ENCODE assay signal across 9 cellular contexts in the genomic region with DNA sequence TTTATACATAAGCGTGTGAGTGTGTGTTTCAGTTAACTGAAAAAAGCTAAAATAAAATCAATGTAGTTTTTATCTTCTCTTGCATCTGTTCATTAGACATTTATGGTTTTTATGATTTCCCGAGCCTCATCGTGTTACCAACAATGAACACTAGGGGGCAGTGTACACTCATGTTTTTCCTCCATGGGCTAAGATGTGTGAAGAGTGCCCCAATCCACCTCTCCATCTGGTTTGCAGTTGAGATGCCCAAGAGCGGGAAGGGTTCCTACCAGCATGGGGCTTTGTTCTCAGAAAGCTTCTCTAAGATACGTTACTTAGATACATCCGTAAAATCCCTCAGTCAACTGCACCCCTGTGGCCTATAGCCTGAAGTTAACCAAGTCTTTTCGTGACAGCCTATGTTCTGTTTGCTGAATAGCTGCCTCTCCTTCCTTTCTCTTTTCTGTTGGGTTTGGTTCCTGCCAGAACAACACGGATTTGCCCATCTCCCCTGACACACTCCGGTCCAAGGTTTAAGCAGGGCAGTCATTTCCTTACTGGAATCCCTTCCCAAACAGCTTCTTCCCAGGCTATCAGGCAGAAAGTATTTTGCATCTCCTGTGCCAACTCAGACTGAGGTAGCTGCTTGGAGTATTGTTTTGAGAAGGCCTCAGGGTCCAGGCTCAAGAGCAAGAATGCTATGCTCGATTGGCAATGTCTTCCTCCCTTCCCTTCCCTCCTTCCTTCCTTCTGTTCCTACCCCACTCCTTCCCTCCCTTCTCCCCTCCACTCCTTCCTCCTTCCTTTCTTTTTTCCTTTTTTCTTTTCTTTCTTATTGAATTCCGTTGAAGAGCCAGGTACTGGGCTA. TPM values are rescaled to one million over a fixed set of nuclear protein-coding genes. Genes with fewer than 3 reads are reported as not detected.
DNase-seq lines count a peak whose midpoint lies in the region; ATAC-seq, FAIRE-seq and TF ChIP-seq lines count a peak whose summit lies in the region.
"Had no signal": no experiment of that assay in that cellular context is flagged by ENCODE, and none has a peak within 500 bp of the region (broad histone marks: within the 10 kb centered on the region; RNA-seq: fewer than 3 reads in every experiment).

No MANE protein-coding gene starts in this region.

- TF ChIP-seq RAD21 in HepG2 (CRISPR knock-in tag; IDR thresholded peaks at IDR 0.05): no peak

- no peak overlapping the region for H3K4me3 Mint-ChIP-seq in stimulated activated naive CD8-positive, alpha-beta T cell treated with anti-CD3 and anti-CD28 coated beads, Interleukin-15, amount 100 ng/mL, for 72 hours

- TF ChIP-seq CTCF in KMS-11 (conservative IDR thresholded peaks at IDR 0.05; ENCODE audit: low read depth, low read length) (peak; percentile 53), HepG2 (CRISPR knock-in tag; IDR thresholded peaks at IDR 0.05) (peak; percentile 75)

- 23% methylated on average over 11 of the region's 11 CpGs for WGBS in HepG2 (ENCODE audit: low lambda C conversion rate)

- H3K27ac ChIP-seq in KMS-11: no peak overlapping the region
- H3K27ac ChIP-seq in HepG2 (ENCODE audit: extremely low read length, insufficient read depth, low read length): no peak overlapping the region

- peaks cover 9 to 15% of the 10 kb centered on the region in 2 donors for H3K9me3 Mint-ChIP-seq in stimulated activated naive CD8-positive, alpha-beta T cell treated with anti-CD3 and anti-CD28 coated beads, Interleukin-15, amount 100 ng/mL, for 72 hours

- H3K27me3 Mint-ChIP-seq in stimulated activated naive CD8-positive, alpha-beta T cell treated with anti-CD3 and anti-CD28 coated beads, Interleukin-15, amount 100 ng/mL, for 72 hours: peaks cover 16% of the 10 kb centered on the region

- DNase-seq in SIG-M5 treated with dmso at 0.1 percent for 504 hours (lab: John Stamatoyannopoulos, UW; ENCODE audit: unreplicated experiment) (peak; percentile 33), SIG-M5 (lab: John Stamatoyannopoulos, UW) (no peak), T-helper 9 cell (peak; percentile 29), cerebellum (ENCODE audit: low spot score) (peak; percentile 85), HepG2 (ENCODE audit: low spot score) (peak; percentile 30), NCI-H2081 treated with DMSO at 0.1 percent for 48 hours (lab: John Stamatoyannopoulos, UW) (no peak)
- DNase-seq in stimulated activated naive CD8-positive, alpha-beta T cell treated with anti-CD3 and anti-CD28 coated beads, Interleukin-15, amount 100 ng/mL, for 72 hours: peak; percentile 38 to 55

- H3K4me1 ChIP-seq in KMS-11 (ENCODE audit: low read depth, poor library complexity, severe bottlenecking) (no peaks in the 10 kb centered on the region), HepG2 (ENCODE audit: insufficient read depth, low read length) (0 out of 2 replicates have a peak, but pooled peaks cover 5% of the 10 kb centered on the region)

- in situ Hi-C loops in HepG2 (cut with HindIII; ENCODE audit: extremely low pct_ligation_motif_present, low pct_unique_long_range_greater_than_20kb): no loop called here

- H3K36me3 ChIP-seq in KMS-11 (ENCODE audit: insufficient read depth) (no peaks in the 10 kb centered on the region), HepG2 (replicated peaks in 1 of 2; ENCODE audit: control insufficient read depth in 1 of 2, insufficient read depth in 2 of 2, low read length in 2 of 2) (no peaks in the 10 kb centered on the region)

- CTCF ChIA-PET in HepG2 (lab: Yijun Ruan, JAX; ENCODE audit: low intra/inter-chr PET ratio, low total read pairs): no interaction called here

- intact Hi-C loops in HepG2 (cut with micrococcal nuclease; ENCODE audit: unreplicated experiment): loop anchor here (10.0 kb wide), 1 partner anchor 64 kb away; no protein-coding TSS in a partner anchor

- H2AFZ ChIP-seq in KMS-11 (ENCODE audit: low read depth) (no peak overlapping the region), HepG2 (ENCODE audit: low read length) (no peak overlapping the region)

- POLR2A ChIA-PET in HepG2 (lab: Yijun Ruan, JAX): interaction anchor here (1.2 to 1.3 kb wide), 2 partner anchors 13 kb away, joined by 5 to 6 read pairs; partner anchors contain the start of gene ELAC2

- no peak for TF ChIP-seq EP300 in HepG2 (IDR thresholded peaks at IDR 0.05; ENCODE audit: low read depth in 2 of 2, low read length in 2 of 2)
- TF ChIP-seq EP300 in HepG2 (CRISPR knock-in tag; IDR thresholded peaks at IDR 0.05; ENCODE audit: borderline replicate concordance): no peak

- H3K4me2 ChIP-seq in KMS-11 (no peak overlapping the region), HepG2 (ENCODE audit: low read depth, low read length) (no peak overlapping the region)

- BruUV-seq in HepG2 (replicated peaks; lab: Mats Ljungman, UMichigan): no TSS peak

- no peaks in the 10 kb centered on the region for H4K20me1 ChIP-seq in KMS-11 (ENCODE audit: insufficient read depth)
- H4K20me1 ChIP-seq in HepG2 (ENCODE audit: insufficient read depth, low read length): no peaks in the 10 kb centered on the region

- no peaks in the 10 kb centered on the region for H3K79me2 ChIP-seq in KMS-11 (ENCODE audit: insufficient read depth, low read depth)
- no peaks in the 10 kb centered on the region for H3K79me2 ChIP-seq in HepG2 (ENCODE audit: insufficient read depth, low read length)

- H3K4me3 ChIP-seq in KMS-11 (IDR thresholded peaks at IDR 0.05; ENCODE audit: insufficient read depth, low read depth, low read length) (no peak overlapping the region), HepG2 (replicated peaks in 1 of 3; ENCODE audit: insufficient read depth in 1 of 3, low read depth in 2 of 3, low read length in 3 of 3) (no peak overlapping the region)

- H3K27me3 ChIP-seq in KMS-11 (ENCODE audit: insufficient read depth, low read depth) (no peaks in the 10 kb centered on the region), HepG2 (ENCODE audit: control insufficient read depth in 1 of 2, insufficient read depth in 2 of 2, low read length in 2 of 2) (peaks cover 0 to 5% of the 10 kb centered on the region in 2 experiments; a peak in 1 of 5 replicates)

- H3K27ac Mint-ChIP-seq in stimulated activated naive CD8-positive, alpha-beta T cell treated with anti-CD3 and anti-CD28 coated beads, Interleukin-15, amount 100 ng/mL, for 72 hours: peak overlapping the region in 1 of 2 donors; percentile 69

- peak; percentile 47 for ATAC-seq in HepG2
- ATAC-seq in stimulated activated naive CD8-positive, alpha-beta T cell treated with anti-CD3 and anti-CD28 coated beads, Interleukin-15, amount 100 ng/mL, for 72 hours: peak; percentile 59

- H3K9me3 ChIP-seq in HepG2 (ENCODE audit: low read length): peaks cover 6% of the 10 kb centered on the region

- TF ChIP-seq POLR2A in HepG2 (IDR thresholded peaks at IDR 0.05; ENCODE audit: insufficient read depth in 1 of 2, low read depth in 2 of 2, low read length in 2 of 2): no peak

- FAIRE-seq in HepG2 (lab: Jason Lieb, UNC): peak; percentile 82
- FAIRE-seq: frontal cortex had no signal

- H3K9ac ChIP-seq in KMS-11 (no peak overlapping the region), HepG2 (ENCODE audit: insufficient read depth, low read depth, low read length) (no peak overlapping the region)

- no peaks in the 10 kb centered on the region for H3K4me1 Mint-ChIP-seq in stimulated activated naive CD8-positive, alpha-beta T cell treated with anti-CD3 and anti-CD28 coated beads, Interleukin-15, amount 100 ng/mL, for 72 hours

TF ChIP-seq in HepG2, 621 proteins besides CTCF, POLR2A, EP300 and RAD21 (continues in another document):
- no peak for TF ChIP-seq SALL1 (CRISPR knock-in tag; IDR thresholded peaks at IDR 0.05)
- no peak for TF ChIP-seq CBX2 (IDR thresholded peaks at IDR 0.05; ENCODE audit: low read depth, low read length)
- TF ChIP-seq CBX2 (CRISPR knock-in tag; IDR thresholded peaks at IDR 0.05; ENCODE audit: low read depth): no peak
- TF ChIP-seq RXRA (CRISPR knock-in tag; IDR thresholded peaks at IDR 0.05): no peak
- no peak for TF ChIP-seq ZBTB37 (CRISPR knock-in tag; IDR thresholded peaks at IDR 0.05)
- no peak for TF ChIP-seq ZNF737 (CRISPR knock-in tag; IDR thresholded peaks at IDR 0.05; ENCODE audit: borderline replicate concordance)
- TF ChIP-seq SAFB2 (CRISPR knock-in tag; IDR thresholded peaks at IDR 0.05; ENCODE audit: borderline replicate concordance, low read depth): 0 out of 2 replicates have a peak, but pooled peaks have one; percentile 16

RNA-seq across cellular contexts. Expression of gene ELAC2, which starts 12.9 kb away (rescaled TPM):
- 36.8 TPM for total RNA-seq in cerebellum
- total RNA-seq in HepG2 (2016; rRNA removed; fragmentation: Illumina TruSeq; extraction: Trizol): 42.9 and 50.4 TPM in 2 replicates
- 6.8 and 7.4 TPM in 2 replicates for total RNA-seq in HepG2 (2016; cell fraction: cytosol; rRNA removed; fragmentation: Illumina TruSeq; extraction: Trizol; ENCODE audit: low read depth)
- 38.0 and 55.2 TPM in 2 replicates for total RNA-seq in HepG2 (2016; cell fraction: insoluble cytoplasmic fraction; rRNA removed; fragmentation: Illumina TruSeq; extraction: Trizol)
- total RNA-seq in HepG2 (2016; cell fraction: membrane; rRNA removed; fragmentation: Illumina TruSeq; extraction: Trizol): 14.0 and 16.1 TPM in 2 replicates
- 48.8 and 59.2 TPM in 2 replicates for total RNA-seq in HepG2 (2016; cell fraction: nucleus; rRNA removed; fragmentation: Illumina TruSeq; extraction: Trizol)
- 35.6 and 45.1 TPM in 2 replicates for polyA plus RNA-seq in HepG2 (2011; rRNA removed)
- 30.3 and 39.0 TPM in 2 replicates for polyA plus RNA-seq in HepG2 (2011; cell fraction: cytosol; rRNA removed)
- 95.9 and 116 TPM in 2 replicates for polyA plus RNA-seq in HepG2 (2011; cell fraction: nucleus; rRNA removed)
- polyA plus RNA-seq in HepG2 (2012): 21.6 and 29.3 TPM in 2 replicates
- 4.0 and 5.6 TPM in 2 replicates for polyA plus RNA-seq in HepG2 (2016; cell fraction: cytosol; fragmentation: Illumina TruSeq; extraction: Trizol; ENCODE audit: low read depth)
- 33.5 and 45.6 TPM in 2 replicates for polyA plus RNA-seq in HepG2 (2016; cell fraction: insoluble cytoplasmic fraction; fragmentation: Illumina TruSeq; extraction: Trizol; ENCODE audit: low read depth)
- polyA plus RNA-seq in HepG2 (2016; cell fraction: membrane; fragmentation: Illumina TruSeq; extraction: Trizol; ENCODE audit: low read depth): 8.1 and 11.5 TPM in 2 replicates
- polyA plus RNA-seq in HepG2 (2016; cell fraction: nucleus; fragmentation: Illumina TruSeq; extraction: Trizol; ENCODE audit: insufficient read depth, low read depth): 86.8 and 92.4 TPM in 2 replicates
- 155 and 322 TPM in 2 replicates for polyA minus RNA-seq in HepG2 (2011; rRNA and poly(A)+ RNA removed; ENCODE audit: low replicate concordance)
- 23.6 and 23.8 TPM in 2 replicates for polyA minus RNA-seq in HepG2 (2011; cell fraction: cytosol; rRNA and poly(A)+ RNA removed)
- 42.5 and 49.9 TPM in 2 replicates for polyA minus RNA-seq in HepG2 (2011; cell fraction: nucleus; rRNA and poly(A)+ RNA removed)

Comparison
In these comparisons a context has a peak if more than half of its experiments do, and no peak if none do; other contexts are left out.
1. DNase-seq: peak in SIG-M5 treated with dmso at 0.1 percent for 504 hours (single experiment), T-helper 9 cell (single experiment), cerebellum (single experiment), HepG2 (single experiment) and stimulated activated naive CD8-positive, alpha-beta T cell treated with anti-CD3 and anti-CD28 coated beads, Interleukin-15, amount 100 ng/mL, for 72 hours (2 of 2); none in SIG-M5 (single experiment) and NCI-H2081 treated with DMSO at 0.1 percent for 48 hours (single experiment).